ENCODE assay signal across 1 cellular context in genomic region chr22:19480173-19480568, GRCh38.
A peak's percentile ranks its signal among the peaks of the same experiment; 100 is the strongest.
TF ChIP-seq lines count a peak whose summit lies in the region.

No MANE protein-coding gene starts in this region.

TF ChIP-seq in K562, 482 proteins besides CTCF, POLR2A, EP300 and RAD21 (continued from another document and continues in another):
- TF ChIP-seq, protein P1, sequence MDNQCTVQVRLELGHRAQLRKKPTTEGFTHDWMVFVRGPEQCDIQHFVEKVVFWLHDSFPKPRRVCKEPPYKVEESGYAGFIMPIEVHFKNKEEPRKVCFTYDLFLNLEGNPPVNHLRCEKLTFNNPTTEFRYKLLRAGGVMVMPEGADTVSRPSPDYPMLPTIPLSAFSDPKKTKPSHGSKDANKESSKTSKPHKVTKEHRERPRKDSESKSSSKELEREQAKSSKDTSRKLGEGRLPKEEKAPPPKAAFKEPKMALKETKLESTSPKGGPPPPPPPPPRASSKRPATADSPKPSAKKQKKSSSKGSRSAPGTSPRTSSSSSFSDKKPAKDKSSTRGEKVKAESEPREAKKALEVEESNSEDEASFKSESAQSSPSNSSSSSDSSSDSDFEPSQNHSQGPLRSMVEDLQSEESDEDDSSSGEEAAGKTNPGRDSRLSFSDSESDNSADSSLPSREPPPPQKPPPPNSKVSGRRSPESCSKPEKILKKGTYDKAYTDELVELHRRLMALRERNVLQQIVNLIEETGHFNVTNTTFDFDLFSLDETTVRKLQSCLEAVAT (IDR thresholded peaks at IDR 0.05): no peak
- peak; percentile 76 for TF ChIP-seq POLR2G (IDR thresholded peaks at IDR 0.05; ENCODE audit: low read depth, low read length)
- TF ChIP-seq TEAD1 (CRISPR knock-in tag; IDR thresholded peaks at IDR 0.05): 0 out of 4 replicates have a peak, but pooled peaks of 1 of the 2 experiments have one; percentile 20
- TF ChIP-seq RBBP5 (IDR thresholded peaks at IDR 0.05; ENCODE audit: borderline replicate concordance, insufficient read depth, low read length, poor library complexity, severe bottlenecking): peak; percentile 78
- peak; percentile 92 for TF ChIP-seq HMGXB4 (CRISPR knock-in tag; IDR thresholded peaks at IDR 0.05)
- TF ChIP-seq, protein P2, sequence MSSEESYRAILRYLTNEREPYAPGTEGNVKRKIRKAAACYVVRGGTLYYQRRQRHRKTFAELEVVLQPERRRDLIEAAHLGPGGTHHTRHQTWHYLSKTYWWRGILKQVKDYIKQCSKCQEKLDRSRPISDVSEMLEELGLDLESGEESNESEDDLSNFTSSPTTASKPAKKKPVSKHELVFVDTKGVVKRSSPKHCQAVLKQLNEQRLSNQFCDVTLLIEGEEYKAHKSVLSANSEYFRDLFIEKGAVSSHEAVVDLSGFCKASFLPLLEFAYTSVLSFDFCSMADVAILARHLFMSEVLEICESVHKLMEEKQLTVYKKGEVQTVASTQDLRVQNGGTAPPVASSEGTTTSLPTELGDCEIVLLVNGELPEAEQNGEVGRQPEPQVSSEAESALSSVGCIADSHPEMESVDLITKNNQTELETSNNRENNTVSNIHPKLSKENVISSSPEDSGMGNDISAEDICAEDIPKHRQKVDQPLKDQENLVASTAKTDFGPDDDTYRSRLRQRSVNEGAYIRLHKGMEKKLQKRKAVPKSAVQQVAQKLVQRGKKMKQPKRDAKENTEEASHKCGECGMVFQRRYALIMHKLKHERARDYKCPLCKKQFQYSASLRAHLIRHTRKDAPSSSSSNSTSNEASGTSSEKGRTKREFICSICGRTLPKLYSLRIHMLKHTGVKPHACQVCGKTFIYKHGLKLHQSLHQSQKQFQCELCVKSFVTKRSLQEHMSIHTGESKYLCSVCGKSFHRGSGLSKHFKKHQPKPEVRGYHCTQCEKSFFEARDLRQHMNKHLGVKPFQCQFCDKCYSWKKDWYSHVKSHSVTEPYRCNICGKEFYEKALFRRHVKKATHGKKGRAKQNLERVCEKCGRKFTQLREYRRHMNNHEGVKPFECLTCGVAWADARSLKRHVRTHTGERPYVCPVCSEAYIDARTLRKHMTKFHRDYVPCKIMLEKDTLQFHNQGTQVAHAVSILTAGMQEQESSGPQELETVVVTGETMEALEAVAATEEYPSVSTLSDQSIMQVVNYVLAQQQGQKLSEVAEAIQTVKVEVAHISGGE (CRISPR knock-in tag; IDR thresholded peaks at IDR 0.05): 0 out of 6 replicates have a peak, but pooled peaks of 1 of the 3 experiments have one; percentile 37
- TF ChIP-seq THAP7 (CRISPR knock-in tag; IDR thresholded peaks at IDR 0.05): no peak
- no peak for TF ChIP-seq ZNF174 (CRISPR knock-in tag; IDR thresholded peaks at IDR 0.05)
- TF ChIP-seq ETV6 (IDR thresholded peaks at IDR 0.05; ENCODE audit: borderline replicate concordance in 1 of 2, low read depth in 2 of 2, low read length in 1 of 2): no peak
- TF ChIP-seq ETV6 (CRISPR knock-in tag; IDR thresholded peaks at IDR 0.05; ENCODE audit: borderline replicate concordance): no peak
- TF ChIP-seq SRSF3 (IDR thresholded peaks at IDR 0.05; ENCODE audit: insufficient read depth, low read length): 0 out of 2 replicates have a peak, but pooled peaks have one; percentile 86
- no peak for TF ChIP-seq TAF9B (IDR thresholded peaks at IDR 0.05; ENCODE audit: partially characterized antibody)
- peak; percentile 95 for TF ChIP-seq ZBTB26 (CRISPR knock-in tag; IDR thresholded peaks at IDR 0.05)
- TF ChIP-seq DMBX1 (CRISPR knock-in tag; IDR thresholded peaks at IDR 0.05; ENCODE audit: borderline replicate concordance): peak; percentile 66; the same call in 1 of the 2 replicates
- TF ChIP-seq THRB (CRISPR knock-in tag; conservative IDR thresholded peaks at IDR 0.05): 0 out of 2 replicates have a peak, but pooled peaks have one; percentile 87
- 0 out of 2 replicates have a peak, but pooled peaks have one; percentile 80 for TF ChIP-seq RREB1 (CRISPR knock-in tag; IDR thresholded peaks at IDR 0.05)
- 0 out of 2 replicates have a peak, but pooled peaks have one; percentile 7 for TF ChIP-seq ZFP1 (CRISPR knock-in tag; IDR thresholded peaks at IDR 0.05)
- no peak for TF ChIP-seq ZZZ3 (IDR thresholded peaks at IDR 0.05)
- peak; percentile 77; the same call in 1 of the 2 replicates for TF ChIP-seq REST (CRISPR knock-in tag; IDR thresholded peaks at IDR 0.05; ENCODE audit: low read depth)
- no peak for TF ChIP-seq JUND (IDR thresholded peaks at IDR 0.05; ENCODE audit: borderline replicate concordance, low read depth, low read length)
- TF ChIP-seq JUND (tag; IDR thresholded peaks at IDR 0.05; ENCODE audit: borderline replicate concordance, low read depth, low read length): no peak
- no peak for TF ChIP-seq ZBTB33 (CRISPR knock-in tag; IDR thresholded peaks at IDR 0.05)
- TF ChIP-seq ZNF347 (CRISPR knock-in tag; IDR thresholded peaks at IDR 0.05; ENCODE audit: low read depth): no peak
- TF ChIP-seq ZBTB9 (CRISPR knock-in tag; IDR thresholded peaks at IDR 0.05): peak; percentile 93
- TF ChIP-seq FOXJ3 (CRISPR knock-in tag; IDR thresholded peaks at IDR 0.05): no peak
- TF ChIP-seq PURB (CRISPR knock-in tag; IDR thresholded peaks at IDR 0.05; ENCODE audit: low read depth): no peak
